20 cellular contexts compared by ENCODE assay signal in the genomic region with DNA sequence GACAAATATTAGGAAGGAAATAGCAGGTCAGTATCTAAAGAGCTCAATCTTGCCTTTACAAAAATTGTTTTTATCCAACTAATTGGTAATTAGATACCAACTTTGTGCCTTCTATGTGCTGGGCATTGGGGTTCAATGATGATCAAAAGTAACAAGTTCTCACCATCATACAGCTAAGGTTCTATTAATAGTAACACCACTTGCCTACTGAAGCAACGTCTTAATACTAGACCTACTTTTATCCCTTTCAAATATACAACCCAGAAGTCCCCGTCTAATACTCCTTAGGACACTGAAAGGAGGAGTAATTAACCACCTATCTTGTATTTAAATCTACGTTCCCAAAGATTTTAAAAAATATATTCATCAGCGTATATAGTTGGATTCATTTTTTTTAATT. TPM values are rescaled to one million over a fixed set of nuclear protein-coding genes. Genes with fewer than 3 reads are reported as not detected.
"Had no signal": no experiment of that assay in that cellular context is flagged by ENCODE, and none has a peak within 500 bp of the region (broad histone marks: within the 10 kb centered on the region; RNA-seq: fewer than 3 reads in every experiment).

No MANE protein-coding gene starts in this region.

- H3K4me3 ChIP-seq: MG63, SJCRH30 had no signal

- H3K9me3 ChIP-seq: MG63, SJCRH30 had no signal

- ATAC-seq: SK-N-SH treated with all-trans-retinoic acid at 6 μM for 48 hours had no signal

- H3K27me3 ChIP-seq: MG63, SJCRH30 had no signal

- H3K36me3 ChIP-seq: MG63, SJCRH30 had no signal

- H3K4me1 ChIP-seq: SJCRH30 had no signal

- DNase-seq: KBM-7, MG63, NCI-H1092, NCI-H1105 treated with DMSO at 0.1 percent for 48 hours, NCI-H1417 treated with DMSO at 0.1 percent for 48 hours, NCI-H146, NCI-H1694 treated with DMSO at 0.1 percent for 48 hours, NCI-H1930, NCI-H2081, NCI-H2107, NCI-H226, NCI-H446, NCI-H510A, NCI-H524 treated with DMSO at 0.1 percent for 48 hours, NCI-H69, NCI-H774, RPMI8226, SHP77 treated with DMSO at 0.1 percent for 48 hours, SJCRH30 had no signal

- H3K27ac ChIP-seq: SJCRH30 had no signal

RNA-seq across cellular contexts. Expression of a gene that starts 59.3 kb away (rescaled TPM):
- total RNA-seq: SJCRH30 had no signal
